Comparison of ENCODE assay signal across 37 cellular contexts in the genomic region with DNA sequence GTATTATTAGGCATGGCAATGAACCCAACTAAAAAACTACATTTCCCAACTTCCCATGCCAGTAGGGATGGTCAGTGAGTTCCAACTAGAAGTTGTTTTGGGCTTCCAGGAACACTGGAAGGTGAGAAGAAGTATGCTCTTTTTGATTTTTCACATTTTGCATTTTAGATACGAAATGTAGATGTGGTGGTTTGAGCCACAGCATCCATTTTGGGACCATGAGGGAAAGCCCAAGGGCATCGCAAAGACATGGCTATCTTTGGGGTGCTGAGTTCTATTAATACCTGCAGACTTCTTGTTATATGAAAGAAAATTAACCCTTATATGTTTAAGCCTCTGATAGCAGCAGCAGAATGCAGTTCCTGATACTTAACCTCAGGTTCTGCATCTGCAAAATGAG.
"Had no signal": no experiment of that assay in that cellular context is flagged by ENCODE, and none has a peak within 500 bp of the region (broad histone marks: within the 10 kb centered on the region; RNA-seq: fewer than 3 reads in every experiment).

No MANE protein-coding gene starts in this region.

- H3K27me3 ChIP-seq: ascending aorta, cardiac muscle cell had no signal

- H3K4me3 Mint-ChIP-seq: activated CD4-positive, alpha-beta memory T cell treated with anti-CD3 and anti-CD28 coated beads, Interleukin-2, amount 10 ng/mL, durations not matched to agents 7 days and 5 days; activated CD4-positive, alpha-beta T cell treated with anti-CD3 and anti-CD28 coated beads for 36 hours; activated CD4-positive, alpha-beta T cell treated with anti-CD3 and anti-CD28 coated beads, Interleukin-2, amount 10 ng/mL, durations not matched to agents 7 days and 5 days; activated CD8-positive, alpha-beta memory T cell treated with anti-CD3 and anti-CD28 coated beads, Interleukin-2, amount 10 ng/mL, durations not matched to agents 7 days and 5 days; activated CD8-positive, alpha-beta T cell treated with anti-CD3 and anti-CD28 coated beads, Interleukin-2, amount 10 ng/mL, durations not matched to agents 7 days and 5 days; activated naive CD4-positive, alpha-beta T cell treated with anti-CD3 and anti-CD28 coated beads, Interleukin-2, amount 10 ng/mL, durations not matched to agents 7 days and 5 days; activated naive CD4-positive, alpha-beta T cell treated with anti-CD3 and anti-CD28 coated beads, Interleukin-2, amount 50 U/mL, for 24 hours; activated naive CD8-positive, alpha-beta T cell; activated naive CD8-positive, alpha-beta T cell treated with anti-CD3 and anti-CD28 coated beads, Interleukin-2, amount 10 ng/mL, durations not matched to agents 7 days and 5 days; activated naive CD8-positive, alpha-beta T cell treated with anti-CD3 and anti-CD28 coated beads, Interleukin-2, amount 50 U/mL, for 24 hours; activated T-cell treated with anti-CD3 and anti-CD28 coated beads, Interleukin-2, amount 50 U/mL, for 24 hours; brain; central memory CD8-positive, alpha-beta T cell; T-helper 1 cell treated with Interleukin-12 subunit alpha and Interleukin-12 subunit beta and Interleukin-4 antibody, amounts not matched to agents 30 μg/mL and 1 μg/mL, for 36 hours; T-helper 2 cell treated with Interferon-gamma antibody and Interleukin-4, amounts not matched to agents 5 μg/mL and 100 μg/mL, for 36 hours had no signal

- DNase-seq: activated CD4-positive, alpha-beta memory T cell treated with anti-CD3 and anti-CD28 coated beads, Interleukin-2, amount 10 ng/mL, durations not matched to agents 7 days and 5 days; activated CD4-positive, alpha-beta T cell treated with anti-CD3 and anti-CD28 coated beads for 1 hour; activated CD4-positive, alpha-beta T cell treated with anti-CD3 and anti-CD28 coated beads for 36 hours; activated CD4-positive, alpha-beta T cell treated with anti-CD3 and anti-CD28 coated beads for 48 hours; activated CD4-positive, alpha-beta T cell treated with anti-CD3 and anti-CD28 coated beads, Interleukin-2, amount 10 ng/mL, durations not matched to agents 7 days and 5 days; activated CD4-positive, alpha-beta T cell treated with anti-CD3 and anti-CD28 coated beads, Interleukin-2, amount 50 U/mL, for 48 hours; activated CD4-positive, CD25-positive, alpha-beta regulatory T cell; activated CD8-positive, alpha-beta memory T cell treated with anti-CD3 and anti-CD28 coated beads for 24 hours; activated CD8-positive, alpha-beta memory T cell treated with anti-CD3 and anti-CD28 coated beads, Interleukin-2, amount 10 ng/mL, durations not matched to agents 7 days and 5 days; activated CD8-positive, alpha-beta memory T cell treated with anti-CD3 and anti-CD28 coated beads, Interleukin-2, amount 50 U/mL, for 48 hours; activated CD8-positive, alpha-beta T cell treated with anti-CD3 and anti-CD28 coated beads, Interleukin-2, amount 10 ng/mL, durations not matched to agents 7 days and 5 days; activated effector memory CD4-positive, alpha-beta T cell treated with Interleukin-2 at 50 U/mL for 16 hours; activated gamma-delta T cell; activated naive CD4-positive, alpha-beta T cell treated with anti-CD3 and anti-CD28 coated beads, Interleukin-2, amount 10 ng/mL, durations not matched to agents 7 days and 5 days; activated naive CD4-positive, alpha-beta T cell treated with Interleukin-2 at 50 U/mL for 16 hours; activated naive CD8-positive, alpha-beta T cell treated with anti-CD3 and anti-CD28 coated beads, Interleukin-2, amount 10 ng/mL, durations not matched to agents 7 days and 5 days; activated naive CD8-positive, alpha-beta T cell treated with anti-CD3 and anti-CD28 coated beads, Interleukin-2, amount 50 U/mL, for 24 hours; activated T-cell treated with anti-CD3 and anti-CD28 coated beads, Interleukin-2, amount 50 U/mL, for 24 hours; activated T-cell treated with anti-CD3 and anti-CD28 coated beads, Interleukin-2, amount 50 U/mL, for 48 hours; amygdala; anterior cingulate cortex; caudate nucleus; cerebellar nuclear complex; T-helper 1 cell; T-helper 2 cell; T-helper 9 cell had no signal

- H3K4me1 Mint-ChIP-seq: activated CD4-positive, alpha-beta memory T cell treated with anti-CD3 and anti-CD28 coated beads, Interleukin-2, amount 10 ng/mL, durations not matched to agents 7 days and 5 days; activated CD4-positive, alpha-beta T cell treated with anti-CD3 and anti-CD28 coated beads for 36 hours; activated CD4-positive, alpha-beta T cell treated with anti-CD3 and anti-CD28 coated beads, Interleukin-2, amount 10 ng/mL, durations not matched to agents 7 days and 5 days; activated CD8-positive, alpha-beta memory T cell treated with anti-CD3 and anti-CD28 coated beads, Interleukin-2, amount 10 ng/mL, durations not matched to agents 7 days and 5 days; activated naive CD4-positive, alpha-beta T cell treated with anti-CD3 and anti-CD28 coated beads, Interleukin-2, amount 10 ng/mL, durations not matched to agents 7 days and 5 days; activated naive CD4-positive, alpha-beta T cell treated with anti-CD3 and anti-CD28 coated beads, Interleukin-2, amount 50 U/mL, for 24 hours; activated naive CD8-positive, alpha-beta T cell treated with anti-CD3 and anti-CD28 coated beads, Interleukin-2, amount 10 ng/mL, durations not matched to agents 7 days and 5 days; activated naive CD8-positive, alpha-beta T cell treated with anti-CD3 and anti-CD28 coated beads, Interleukin-2, amount 50 U/mL, for 24 hours; central memory CD8-positive, alpha-beta T cell had no signal

- H3K4me3 ChIP-seq: ascending aorta, cardiac muscle cell had no signal

- H3K27ac Mint-ChIP-seq: activated CD4-positive, alpha-beta memory T cell treated with anti-CD3 and anti-CD28 coated beads, Interleukin-2, amount 10 ng/mL, durations not matched to agents 7 days and 5 days; activated CD4-positive, alpha-beta T cell treated with anti-CD3 and anti-CD28 coated beads for 36 hours; activated CD4-positive, alpha-beta T cell treated with anti-CD3 and anti-CD28 coated beads, Interleukin-2, amount 10 ng/mL, durations not matched to agents 7 days and 5 days; activated CD8-positive, alpha-beta memory T cell treated with anti-CD3 and anti-CD28 coated beads, Interleukin-2, amount 10 ng/mL, durations not matched to agents 7 days and 5 days; activated CD8-positive, alpha-beta T cell treated with anti-CD3 and anti-CD28 coated beads, Interleukin-2, amount 10 ng/mL, durations not matched to agents 7 days and 5 days; activated naive CD4-positive, alpha-beta T cell treated with anti-CD3 and anti-CD28 coated beads, Interleukin-2, amount 10 ng/mL, durations not matched to agents 7 days and 5 days; activated naive CD4-positive, alpha-beta T cell treated with anti-CD3 and anti-CD28 coated beads, Interleukin-2, amount 50 U/mL, for 24 hours; activated naive CD8-positive, alpha-beta T cell; activated naive CD8-positive, alpha-beta T cell treated with anti-CD3 and anti-CD28 coated beads, Interleukin-2, amount 10 ng/mL, durations not matched to agents 7 days and 5 days; activated naive CD8-positive, alpha-beta T cell treated with anti-CD3 and anti-CD28 coated beads, Interleukin-2, amount 50 U/mL, for 24 hours; activated T-cell treated with anti-CD3 and anti-CD28 coated beads, Interleukin-2, amount 50 U/mL, for 24 hours; activated T-helper 2 cell treated with anti-CD3 and anti-CD28 coated beads, Interferon-gamma antibody, Interleukin-2, Interleukin-4, amounts not matched to agents 10 μg/mL and 5 μg/mL and 100 μg/mL, durations not matched to agents 14 hours and 24 hours and 36 hours; brain; T-helper 1 cell treated with Interleukin-12 subunit alpha and Interleukin-12 subunit beta and Interleukin-4 antibody, amounts not matched to agents 30 μg/mL and 1 μg/mL, for 36 hours; T-helper 2 cell treated with Interferon-gamma antibody and Interleukin-4, amounts not matched to agents 5 μg/mL and 100 μg/mL, for 36 hours had no signal

- H3K36me3 ChIP-seq: ascending aorta, cardiac muscle cell had no signal

- H3K27me3 Mint-ChIP-seq: activated CD4-positive, alpha-beta memory T cell treated with anti-CD3 and anti-CD28 coated beads, Interleukin-2, amount 10 ng/mL, durations not matched to agents 7 days and 5 days; activated CD8-positive, alpha-beta memory T cell treated with anti-CD3 and anti-CD28 coated beads, Interleukin-2, amount 10 ng/mL, durations not matched to agents 7 days and 5 days; activated naive CD4-positive, alpha-beta T cell treated with anti-CD3 and anti-CD28 coated beads, Interleukin-2, amount 10 ng/mL, durations not matched to agents 7 days and 5 days; activated naive CD8-positive, alpha-beta T cell; activated naive CD8-positive, alpha-beta T cell treated with anti-CD3 and anti-CD28 coated beads, Interleukin-2, amount 10 ng/mL, durations not matched to agents 7 days and 5 days; activated T-cell treated with anti-CD3 and anti-CD28 coated beads, Interleukin-2, amount 50 U/mL, for 24 hours; brain; central memory CD8-positive, alpha-beta T cell had no signal

- H3K36me3 Mint-ChIP-seq: activated CD8-positive, alpha-beta memory T cell treated with anti-CD3 and anti-CD28 coated beads, Interleukin-2, amount 10 ng/mL, durations not matched to agents 7 days and 5 days; activated naive CD4-positive, alpha-beta T cell treated with anti-CD3 and anti-CD28 coated beads, Interleukin-2, amount 10 ng/mL, durations not matched to agents 7 days and 5 days; activated naive CD4-positive, alpha-beta T cell treated with anti-CD3 and anti-CD28 coated beads, Interleukin-2, amount 50 U/mL, for 24 hours; activated naive CD8-positive, alpha-beta T cell; activated naive CD8-positive, alpha-beta T cell treated with anti-CD3 and anti-CD28 coated beads, Interleukin-2, amount 10 ng/mL, durations not matched to agents 7 days and 5 days had no signal

- H3K9me3 Mint-ChIP-seq: activated CD4-positive, alpha-beta T cell treated with anti-CD3 and anti-CD28 coated beads, Interleukin-2, amount 10 ng/mL, durations not matched to agents 7 days and 5 days; activated naive CD4-positive, alpha-beta T cell treated with anti-CD3 and anti-CD28 coated beads, Interleukin-2, amount 10 ng/mL, durations not matched to agents 7 days and 5 days; activated naive CD4-positive, alpha-beta T cell treated with anti-CD3 and anti-CD28 coated beads, Interleukin-2, amount 50 U/mL, for 24 hours; activated naive CD8-positive, alpha-beta T cell treated with anti-CD3 and anti-CD28 coated beads, Interleukin-2, amount 10 ng/mL, durations not matched to agents 7 days and 5 days; activated T-cell treated with anti-CD3 and anti-CD28 coated beads, Interleukin-2, amount 50 U/mL, for 24 hours; activated T-helper 2 cell treated with anti-CD3 and anti-CD28 coated beads, Interferon-gamma antibody, Interleukin-2, Interleukin-4, amounts not matched to agents 10 μg/mL and 5 μg/mL and 100 μg/mL, durations not matched to agents 14 hours and 24 hours and 36 hours; T-helper 1 cell treated with Interleukin-12 subunit alpha and Interleukin-12 subunit beta and Interleukin-4 antibody, amounts not matched to agents 30 μg/mL and 1 μg/mL, for 36 hours; T-helper 2 cell treated with Interferon-gamma antibody and Interleukin-4, amounts not matched to agents 5 μg/mL and 100 μg/mL, for 36 hours had no signal

- H3K27ac ChIP-seq: ascending aorta, cardiac muscle cell, VCaP had no signal

- H3K9me3 ChIP-seq: ascending aorta had no signal

- ATAC-seq: activated CD4-positive, alpha-beta T cell treated with anti-CD3 and anti-CD28 coated beads for 36 hours; activated CD4-positive, CD25-positive, alpha-beta regulatory T cell treated with anti-CD3 and anti-CD28 coated beads, Interleukin-2, amount 50 U/mL, for 24 hours; activated CD8-positive, alpha-beta memory T cell treated with anti-CD3 and anti-CD28 coated beads, Interleukin-2, amount 10 ng/mL, durations not matched to agents 7 days and 5 days; activated CD8-positive, alpha-beta T cell treated with anti-CD3 and anti-CD28 coated beads, Interleukin-2, amount 10 ng/mL, durations not matched to agents 7 days and 5 days; activated naive CD8-positive, alpha-beta T cell treated with anti-CD3 and anti-CD28 coated beads, Interleukin-2, amount 50 U/mL, for 24 hours had no signal
